In the genomic region with DNA sequence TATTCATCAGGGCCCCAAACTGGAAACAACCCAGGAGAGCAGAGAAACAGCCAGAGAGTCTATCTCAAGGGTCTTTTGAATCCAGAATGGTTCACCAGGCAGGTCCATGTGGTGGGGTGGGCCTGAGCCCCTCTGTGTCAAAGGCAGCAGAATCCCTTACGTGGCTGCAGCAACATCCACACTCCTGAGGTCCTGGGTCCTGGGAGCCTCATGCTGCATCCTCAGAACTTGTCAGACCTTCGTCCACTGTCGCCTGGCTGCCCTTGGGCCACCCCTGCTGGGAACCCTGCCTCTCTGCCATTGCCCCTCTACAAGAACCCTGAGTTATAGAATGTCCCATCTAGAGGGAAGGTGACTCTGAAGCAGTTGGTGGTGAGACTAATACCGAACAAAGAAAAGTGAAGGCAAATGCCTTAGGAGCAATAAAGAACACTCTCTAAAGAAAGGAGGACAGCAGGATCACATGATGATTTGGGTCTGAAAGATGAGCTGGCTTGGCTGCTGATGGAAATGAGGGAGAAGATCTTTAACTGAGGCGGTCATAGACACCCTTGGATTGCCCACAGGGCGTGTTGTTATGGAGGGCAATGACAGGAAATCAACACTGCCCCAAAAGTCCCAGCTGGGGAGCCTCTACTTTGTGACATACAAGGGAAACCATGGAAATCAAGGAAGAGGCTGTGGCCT, we compare ENCODE assay signal across 28 cellular contexts.
"Had no signal": no experiment of that assay in that cellular context is flagged by ENCODE, and none has a peak within 500 bp of the region (broad histone marks: within the 10 kb centered on the region; RNA-seq: fewer than 3 reads in every experiment).

No MANE protein-coding gene starts in this region.

- H3K36me3 Mint-ChIP-seq: activated naive CD8-positive, alpha-beta T cell; brain had no signal

- H3K9me3 Mint-ChIP-seq: activated B cell treated with CpG ODN at 0.5 μM for 24 hours; activated CD4-positive, alpha-beta T cell treated with anti-CD3 and anti-CD28 coated beads, Interleukin-2, amount 10 ng/mL, durations not matched to agents 24 days and 14 days; activated naive CD4-positive, alpha-beta T cell treated with anti-CD3 and anti-CD28 coated beads for 36 hours; activated T-helper 17 cell treated with anti-CD3 and anti-CD28 coated beads, Interleukin-2, amount 50 U/mL, for 72 hours had no signal

- H3K4me3 Mint-ChIP-seq: activated B cell treated with CpG ODN at 0.5 μM for 24 hours; activated CD4-positive, alpha-beta T cell treated with anti-CD3 and anti-CD28 coated beads, Interleukin-2, amount 10 ng/mL, durations not matched to agents 24 days and 14 days; activated naive CD4-positive, alpha-beta T cell treated with anti-CD3 and anti-CD28 coated beads for 36 hours; activated naive CD8-positive, alpha-beta T cell; activated T-helper 17 cell treated with anti-CD3 and anti-CD28 coated beads, Interleukin-2, amount 50 U/mL, for 72 hours; brain had no signal

- H3K9me3 ChIP-seq: SJSA1 had no signal

- H3K27ac Mint-ChIP-seq: activated B cell treated with CpG ODN at 0.5 μM for 24 hours; activated CD4-positive, alpha-beta T cell treated with anti-CD3 and anti-CD28 coated beads, Interleukin-2, amount 10 ng/mL, durations not matched to agents 24 days and 14 days; activated naive CD4-positive, alpha-beta T cell treated with anti-CD3 and anti-CD28 coated beads for 36 hours; activated naive CD8-positive, alpha-beta T cell; activated T-helper 17 cell treated with anti-CD3 and anti-CD28 coated beads, Interleukin-2, amount 50 U/mL, for 72 hours; brain had no signal

- H3K27ac ChIP-seq: RWPE1, SJSA1 had no signal

- H3K4me1 Mint-ChIP-seq: activated CD4-positive, alpha-beta T cell treated with anti-CD3 and anti-CD28 coated beads, Interleukin-2, amount 10 ng/mL, durations not matched to agents 24 days and 14 days; activated T-helper 17 cell treated with anti-CD3 and anti-CD28 coated beads, Interleukin-2, amount 50 U/mL, for 72 hours had no signal

- ATAC-seq: activated T-helper 17 cell treated with anti-CD3 and anti-CD28 coated beads, Interleukin-2, amount 50 U/mL, for 72 hours; Panc1 had no signal

- H3K4me3 ChIP-seq: SJSA1 had no signal

- H3K36me3 ChIP-seq: SJSA1 had no signal

- FAIRE-seq: astrocyte had no signal

- DNase-seq: activated B cell treated with CpG ODN at 0.5 μM for 24 hours; activated CD4-positive, alpha-beta T cell treated with anti-CD3 and anti-CD28 coated beads for 1 hour; activated CD4-positive, alpha-beta T cell treated with anti-CD3 and anti-CD28 coated beads, Interleukin-2, amount 10 ng/mL, durations not matched to agents 24 days and 14 days; activated CD4-positive, alpha-beta T cell treated with anti-CD3 and anti-CD28 coated beads, Interleukin-2, amount 50 U/mL, for 48 hours; activated gamma-delta T cell; activated naive CD4-positive, alpha-beta T cell treated with anti-CD3 and anti-CD28 coated beads for 36 hours; activated T-cell treated with anti-CD3 and anti-CD28 coated beads for 4 hours; activated T-cell treated with anti-CD3 and anti-CD28 coated beads, Interleukin-2, amount 50 U/mL, for 48 hours; amygdala; MM.1S; NCI-H1105; NCI-H1436; NCI-H187; NCI-H2081; NCI-H510A treated with DMSO at 0.1 percent for 48 hours; NCI-H69; NK-92 treated with Interleukin-12 subunit alpha and Interleukin-12 subunit beta, amount 100 ng/mL, for 24 hours; OCI-M1; Right ventricle myocardium superior; SW 1271; T-helper 9 cell had no signal

- H3K27me3 ChIP-seq: SJSA1 had no signal

- H3K27me3 Mint-ChIP-seq: activated B cell treated with CpG ODN at 0.5 μM for 24 hours; activated CD4-positive, alpha-beta T cell treated with anti-CD3 and anti-CD28 coated beads, Interleukin-2, amount 10 ng/mL, durations not matched to agents 24 days and 14 days; activated naive CD8-positive, alpha-beta T cell had no signal
